15 cellular contexts compared by ENCODE assay signal in the genomic region with DNA sequence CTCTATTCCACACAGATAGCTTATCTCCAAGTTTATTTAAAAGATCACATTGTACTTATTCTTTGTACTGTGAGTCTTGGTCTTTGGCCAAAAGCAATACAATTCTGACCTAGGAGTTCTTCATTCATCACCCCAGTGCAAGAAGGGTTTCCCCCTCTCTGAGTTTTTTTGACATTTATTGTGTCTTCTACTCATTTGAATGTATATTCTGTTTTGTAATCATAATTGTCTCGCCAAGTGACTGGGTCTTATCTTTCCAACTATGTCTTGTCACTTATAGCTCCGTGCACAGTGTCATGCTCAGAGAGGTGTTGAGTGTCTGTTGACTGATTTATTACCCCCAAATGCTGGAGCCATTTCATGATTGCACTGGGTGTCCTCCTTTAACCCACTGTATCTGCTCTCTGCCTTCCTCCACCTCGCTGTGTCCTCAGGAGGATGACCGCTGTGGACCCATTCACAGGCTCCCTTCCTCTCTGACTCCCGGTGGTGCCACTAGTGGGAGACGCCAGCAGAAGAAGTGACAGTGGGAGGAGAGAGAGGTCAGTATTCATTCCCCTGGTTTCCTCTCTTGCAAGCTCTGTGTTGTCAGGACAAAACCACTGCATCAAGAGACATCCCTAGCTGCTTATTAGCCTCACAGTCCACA.
"Had no signal": no experiment of that assay in that cellular context is flagged by ENCODE, and none has a peak within 500 bp of the region (broad histone marks: within the 10 kb centered on the region; RNA-seq: fewer than 3 reads in every experiment).

No MANE protein-coding gene starts in this region.

- H3K36me3 ChIP-seq: esophagus squamous epithelium had no signal

- H3K4me3 Mint-ChIP-seq: activated CD4-positive, alpha-beta T cell treated with anti-CD3 and anti-CD28 coated beads for 36 hours; activated CD8-positive, alpha-beta T cell treated with anti-CD3 and anti-CD28 coated beads for 36 hours; activated naive CD8-positive, alpha-beta T cell treated with anti-CD3 and anti-CD28 coated beads, Interleukin-2, amount 10 ng/mL, durations not matched to agents 7 days and 5 days; naive thymus-derived CD4-positive, alpha-beta T cell had no signal

- H3K27ac ChIP-seq: esophagus squamous epithelium had no signal

- H3K4me1 Mint-ChIP-seq: activated CD4-positive, alpha-beta T cell treated with anti-CD3 and anti-CD28 coated beads for 36 hours; activated naive CD8-positive, alpha-beta T cell treated with anti-CD3 and anti-CD28 coated beads, Interleukin-2, amount 10 ng/mL, durations not matched to agents 7 days and 5 days; naive thymus-derived CD4-positive, alpha-beta T cell had no signal

- H3K27ac Mint-ChIP-seq: activated CD4-positive, alpha-beta T cell treated with anti-CD3 and anti-CD28 coated beads for 36 hours; activated CD8-positive, alpha-beta T cell treated with anti-CD3 and anti-CD28 coated beads for 36 hours; activated naive CD8-positive, alpha-beta T cell treated with anti-CD3 and anti-CD28 coated beads, Interleukin-2, amount 10 ng/mL, durations not matched to agents 7 days and 5 days; naive thymus-derived CD4-positive, alpha-beta T cell had no signal

- DNase-seq: activated CD4-positive, alpha-beta T cell treated with anti-CD3 and anti-CD28 coated beads for 36 hours; activated CD8-positive, alpha-beta memory T cell treated with anti-CD3 and anti-CD28 coated beads, Interleukin-2, amount 50 U/mL, for 48 hours; activated CD8-positive, alpha-beta T cell treated with anti-CD3 and anti-CD28 coated beads for 36 hours; activated naive CD8-positive, alpha-beta T cell treated with anti-CD3 and anti-CD28 coated beads, Interleukin-2, amount 10 ng/mL, durations not matched to agents 7 days and 5 days; aorta; esophagus squamous epithelium; foreskin melanocyte; kidney glomerular epithelial cell; naive thymus-derived CD4-positive, alpha-beta T cell; stimulated activated naive CD4-positive, alpha-beta T cell treated with Interleukin-2 at 50 U/mL for 16 hours; T1000; trophoblast cell had no signal

- H3K9me3 Mint-ChIP-seq: activated naive CD8-positive, alpha-beta T cell treated with anti-CD3 and anti-CD28 coated beads, Interleukin-2, amount 10 ng/mL, durations not matched to agents 7 days and 5 days had no signal

- H3K4me3 ChIP-seq: esophagus squamous epithelium, lung had no signal

- H3K4me1 ChIP-seq: esophagus squamous epithelium had no signal

- H3K36me3 Mint-ChIP-seq: activated naive CD8-positive, alpha-beta T cell treated with anti-CD3 and anti-CD28 coated beads, Interleukin-2, amount 10 ng/mL, durations not matched to agents 7 days and 5 days had no signal

- H3K9me3 ChIP-seq: esophagus squamous epithelium had no signal

- ATAC-seq: activated CD4-positive, alpha-beta T cell treated with anti-CD3 and anti-CD28 coated beads for 36 hours; activated CD8-positive, alpha-beta T cell treated with anti-CD3 and anti-CD28 coated beads for 36 hours; naive thymus-derived CD4-positive, alpha-beta T cell; sciatic nerve had no signal

- FAIRE-seq: colon had no signal
